7 cellular contexts compared by ENCODE assay signal in genomic region chr7:105934577-105935185, GRCh38. TPM values are rescaled to one million over a fixed set of nuclear protein-coding genes. Genes with fewer than 3 reads are reported as not detected.
A peak's percentile ranks its signal among the peaks of the same experiment; 100 is the strongest.
DNase-seq lines count a peak whose midpoint lies in the region; ATAC-seq and TF ChIP-seq lines count a peak whose summit lies in the region.

No MANE protein-coding gene starts in this region.

- peaks cover 14% of the 10 kb centered on the region for H3K4me1 ChIP-seq in body of pancreas
- peaks cover 10 to 12% of the 10 kb centered on the region in 2 donors for H3K4me1 ChIP-seq in left lung

- ATAC-seq in body of pancreas (peak; percentile 91), left lung (peak; percentile 92), GM18907 (IDR thresholded peaks at IDR 0.05; ENCODE audit: unreplicated experiment) (no peak)

- H3K9me3 ChIP-seq in body of pancreas (no peaks in the 10 kb centered on the region), left lung (no peaks in the 10 kb centered on the region)

- intact Hi-C loops in body of pancreas (cut with DNase I) = loop anchor here (5.0 kb wide), 1 partner anchor 78 kb away; no protein-coding TSS in a partner anchor
- intact Hi-C loops in left lung (cut with DNase I) = no loop called here
- intact Hi-C loops in lower leg skin (cut with DNase I; ENCODE audit: low total_unique reads) = no loop called here

- TF ChIP-seq POLR2A in body of pancreas (IDR thresholded peaks at IDR 0.05) (no peak), lower leg skin (IDR thresholded peaks at IDR 0.05) (no peak)

- WGBS in body of pancreas, 2 donors = 50 to 56% methylated on average over 7 of the region's 7 CpGs
- WGBS in lower leg skin, 2 donors = 95 to 96% methylated on average over 7 of the region's 7 CpGs

- 0 out of 3 replicates have a peak, but pooled peaks have one; percentile 27 for TF ChIP-seq CTCF in GM12872 (IDR thresholded peaks at IDR 0.05; ENCODE audit: insufficient read depth, low read depth, low read length)
- TF ChIP-seq CTCF in body of pancreas (IDR thresholded peaks at IDR 0.05) = peak; percentile 25 to 74 (median 65)
- TF ChIP-seq CTCF in left lung (IDR thresholded peaks at IDR 0.05) = peak in 1 of 2 donors; percentile 32
- no peak for TF ChIP-seq CTCF in lower leg skin (IDR thresholded peaks at IDR 0.05)

- peak overlapping the region in 3 of 4 donors; percentile 24 to 46 (median 45) for H3K27ac ChIP-seq in body of pancreas
- H3K27ac ChIP-seq in left lung = no peak overlapping the region

- peak; percentile 50 to 79 for DNase-seq in NCI-H1930 (lab: John Stamatoyannopoulos, UW)
- peak; percentile 57 to 77 (median 66) for DNase-seq in body of pancreas
- DNase-seq in left lung = no peak
- no peak for DNase-seq in activated CD4-positive, CD25-positive, alpha-beta regulatory T cell (lab: John Stamatoyannopoulos, UW)
- no peak for DNase-seq in lower leg skin (ENCODE audit: low spot score in 2 of 2)

- H3K4me3 ChIP-seq in body of pancreas (no peak overlapping the region), left lung (no peak overlapping the region), lower leg skin (ENCODE audit: low read depth, poor library complexity, severe bottlenecking) (no peak overlapping the region)

- H3K36me3 ChIP-seq in body of pancreas (replicated peaks in 1 of 2; ENCODE audit: insufficient read depth in 1 of 2, low read depth in 2 of 2) (no peaks in the 10 kb centered on the region), left lung (no peaks in the 10 kb centered on the region)

- H3K27me3 ChIP-seq in body of pancreas (no peaks in the 10 kb centered on the region), left lung (no peaks in the 10 kb centered on the region)

RNA-seq across cellular contexts. Expression of gene CDHR3, which starts 28.4 kb away (rescaled TPM):
- total RNA-seq in body of pancreas = 10 to 100 TPM in 1 of 2 donors, 1 to 10 TPM in 1; 1.6 to 14.8 TPM
- total RNA-seq in left lung = 10 to 100 TPM in 1 of 2 donors, 1 to 10 TPM in 1; 2.8 to 15.1 TPM
- total RNA-seq in lower leg skin = 1 to 10 TPM in 3 of 4 donors, not detected in 1; 2.4 to 4.2 (median 3.3) TPM

RNA-seq across cellular contexts. Expression of gene ATXN7L1, which starts 58.3 kb away (rescaled TPM):
- 1 to 10 TPM; 6.6 to 8.0 TPM for total RNA-seq in body of pancreas
- total RNA-seq in left lung = 10 to 100 TPM; 13.0 to 13.4 TPM
- 10 to 100 TPM in 1 of 4 donors, 1 to 10 TPM in 3; 8.1 to 13.5 (median 9.1) TPM for total RNA-seq in lower leg skin

Comparison
In these comparisons a context has a peak if more than half of its experiments do, and no peak if none do; other contexts are left out.
1. CTCF ChIP-seq: peak in GM12872 (single experiment) and body of pancreas (7 of 7); none in lower leg skin (0 of 3).
2. DNase-seq: peak in NCI-H1930 (2 of 2) and body of pancreas (4 of 4); none in left lung (0 of 2), activated CD4-positive, CD25-positive, alpha-beta regulatory T cell (0 of 4) and lower leg skin (0 of 2).
3. H3K27ac ChIP-seq: peak in body of pancreas (3 of 4); none in left lung (0 of 2).